8 cellular contexts compared by ENCODE assay signal in the genomic region with DNA sequence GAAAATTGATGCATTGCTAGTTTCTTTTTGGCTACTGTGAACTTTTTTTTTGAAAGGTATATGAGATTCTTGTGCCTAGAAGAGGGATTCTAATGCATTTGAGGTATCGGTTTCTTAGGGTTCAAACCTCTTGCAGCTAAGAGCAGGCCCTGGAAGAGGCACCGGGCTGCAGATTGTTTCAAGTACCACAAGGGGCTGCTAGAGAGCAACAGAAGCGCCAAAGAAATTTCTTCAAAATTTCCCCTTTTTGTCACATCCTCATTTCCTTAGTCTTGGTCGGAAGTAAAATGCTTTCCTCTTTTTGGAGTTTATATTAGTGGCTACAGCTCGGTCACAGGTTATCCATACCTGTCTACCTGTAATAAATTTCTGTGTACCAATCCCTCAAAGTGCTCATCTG.
DNase-seq lines count a peak whose midpoint lies in the region; ATAC-seq and TF ChIP-seq lines count a peak whose summit lies in the region.

No MANE protein-coding gene starts in this region.

- 32 to 38% (median 33%) methylated on average over 5 of the region's 5 CpGs for WGBS in psoas muscle, 3 donors
- WGBS in lower leg skin, 2 donors, result 36 to 53% methylated on average over 5 of the region's 5 CpGs

- TF ChIP-seq CTCF in fibroblast of lung (conservative IDR thresholded peaks at IDR 0.05 in 1 of 2, IDR thresholded peaks at IDR 0.05 in 1 of 2; ENCODE audit: low read depth in 1 of 2, low read length in 2 of 2) (peak; percentile 88 to 98), psoas muscle (IDR thresholded peaks at IDR 0.05) (peak; percentile 59), lower leg skin (IDR thresholded peaks at IDR 0.05) (no peak)

- no peak overlapping the region for H2AFZ ChIP-seq in fibroblast of lung (ENCODE audit: low read length)

- CTCF ChIA-PET in activated CD4-positive, alpha-beta memory T cell treated with anti-CD3 and anti-CD28 coated beads for 36 hours (lab: Charles Lee), result interaction anchor here (0.7 to 1.9 kb wide), 9 partner anchors 10 to 646 kb away, joined by 3 to 12 read pairs (median 3); no protein-coding TSS in a partner anchor
- CTCF ChIA-PET in activated CD4-positive, alpha-beta memory T cell treated with anti-CD3 and anti-CD28 coated beads, Interleukin-2, amount 10 ng/mL, durations not matched to agents 7 days and 5 days (lab: Charles Lee), result interaction anchor here (0.8 to 2.4 kb wide), 6 partner anchors 10 to 122 kb away, joined by 3 to 14 read pairs (median 4); no protein-coding TSS in a partner anchor

- H3K4me3 ChIP-seq in SJCRH30, result no peak overlapping the region
- no peak overlapping the region for H3K4me3 ChIP-seq in fibroblast of lung (replicated peaks in 1 of 4; ENCODE audit: control extremely low read depth in 1 of 4, insufficient read depth in 1 of 4, low read depth in 3 of 4, low read length in 4 of 4)
- no peak overlapping the region for H3K4me3 ChIP-seq in psoas muscle
- no peak overlapping the region for H3K4me3 ChIP-seq in lower leg skin (ENCODE audit: low read depth, poor library complexity, severe bottlenecking)

- no peaks in the 10 kb centered on the region for H3K9me3 Mint-ChIP-seq in activated CD4-positive, alpha-beta memory T cell treated with anti-CD3 and anti-CD28 coated beads for 36 hours
- peaks cover 6% of the 10 kb centered on the region for H3K9me3 Mint-ChIP-seq in activated CD4-positive, alpha-beta memory T cell treated with anti-CD3 and anti-CD28 coated beads, Interleukin-2, amount 10 ng/mL, durations not matched to agents 7 days and 5 days

- no peak overlapping the region for H3K27ac Mint-ChIP-seq in activated CD4-positive, alpha-beta memory T cell treated with anti-CD3 and anti-CD28 coated beads for 36 hours
- H3K27ac Mint-ChIP-seq in activated CD4-positive, alpha-beta memory T cell treated with anti-CD3 and anti-CD28 coated beads, Interleukin-2, amount 10 ng/mL, durations not matched to agents 7 days and 5 days, result no peak overlapping the region

- H3K9me3 ChIP-seq in SJCRH30 (replicated peaks) (no peaks in the 10 kb centered on the region), fibroblast of lung (ENCODE audit: control insufficient read depth, insufficient read depth, low read depth, low read length) (no peaks in the 10 kb centered on the region), psoas muscle (no peaks in the 10 kb centered on the region)

- ATAC-seq in HG02798 (IDR thresholded peaks at IDR 0.05; ENCODE audit: poor library complexity, unreplicated experiment) (peak; percentile 29), psoas muscle (no peak)

- POLR2A ChIA-PET in activated CD4-positive, alpha-beta memory T cell treated with anti-CD3 and anti-CD28 coated beads for 36 hours (lab: Charles Lee), result no interaction called here
- POLR2A ChIA-PET in activated CD4-positive, alpha-beta memory T cell treated with anti-CD3 and anti-CD28 coated beads, Interleukin-2, amount 10 ng/mL, durations not matched to agents 7 days and 5 days (lab: Charles Lee), result no interaction called here

- H3K27me3 Mint-ChIP-seq in activated CD4-positive, alpha-beta memory T cell treated with anti-CD3 and anti-CD28 coated beads for 36 hours, result peaks cover 6% of the 10 kb centered on the region
- no peaks in the 10 kb centered on the region for H3K27me3 Mint-ChIP-seq in activated CD4-positive, alpha-beta memory T cell treated with anti-CD3 and anti-CD28 coated beads, Interleukin-2, amount 10 ng/mL, durations not matched to agents 7 days and 5 days

- peak; percentile 29 for DNase-seq in activated CD4-positive, alpha-beta memory T cell treated with anti-CD3 and anti-CD28 coated beads for 36 hours
- no peak for DNase-seq in activated CD4-positive, alpha-beta memory T cell treated with anti-CD3 and anti-CD28 coated beads, Interleukin-2, amount 10 ng/mL, durations not matched to agents 7 days and 5 days
- DNase-seq in SJCRH30 (peak; percentile 18 to 65), fibroblast of lung (ENCODE audit: low read depth in 2 of 2) (peak; percentile 44 to 64), psoas muscle (no peak), NCI-H2081 (lab: John Stamatoyannopoulos, UW) (no peak), lower leg skin (ENCODE audit: low spot score in 2 of 2) (no peak)

- H3K27ac ChIP-seq in SJCRH30, result no peak overlapping the region
- no peak overlapping the region for H3K27ac ChIP-seq in fibroblast of lung (ENCODE audit: insufficient read depth, low read length)
- no peak overlapping the region for H3K27ac ChIP-seq in psoas muscle

- H3K9ac ChIP-seq in fibroblast of lung (ENCODE audit: insufficient read depth, low read length), result no peak overlapping the region

- H3K27me3 ChIP-seq in SJCRH30, result peaks cover 10% of the 10 kb centered on the region; the same call in 1 of the 2 replicates
- no peaks in the 10 kb centered on the region for H3K27me3 ChIP-seq in fibroblast of lung (ENCODE audit: control insufficient read depth, insufficient read depth, low read length)
- H3K27me3 ChIP-seq in psoas muscle (ENCODE audit: insufficient read depth in 3 of 3, low read length in 2 of 3), result no peaks in the 10 kb centered on the region

- H3K4me3 Mint-ChIP-seq in activated CD4-positive, alpha-beta memory T cell treated with anti-CD3 and anti-CD28 coated beads for 36 hours, result no peak overlapping the region
- H3K4me3 Mint-ChIP-seq in activated CD4-positive, alpha-beta memory T cell treated with anti-CD3 and anti-CD28 coated beads, Interleukin-2, amount 10 ng/mL, durations not matched to agents 7 days and 5 days, result no peak overlapping the region

- H3K4me1 ChIP-seq in SJCRH30 (no peaks in the 10 kb centered on the region), fibroblast of lung (ENCODE audit: control insufficient read depth, extremely low read depth, insufficient read depth, low read length) (no peaks in the 10 kb centered on the region), psoas muscle (no peaks in the 10 kb centered on the region)

- intact Hi-C loops in activated CD4-positive, alpha-beta memory T cell treated with anti-CD3 and anti-CD28 coated beads for 36 hours (cut with micrococcal nuclease), result loop anchor here (10.0 kb wide), 1 partner anchor 626 kb away; no protein-coding TSS in a partner anchor
- intact Hi-C loops in psoas muscle (cut with DNase I) (no loop called here), lower leg skin (cut with DNase I; ENCODE audit: low total_unique reads) (loop anchor here (10.0 kb wide), 1 partner anchor 646 kb away; no protein-coding TSS in a partner anchor)

- H3K79me2 ChIP-seq in fibroblast of lung (ENCODE audit: control insufficient read depth, insufficient read depth, low read length), result no peaks in the 10 kb centered on the region

- no peak for TF ChIP-seq POLR2A in lower leg skin (IDR thresholded peaks at IDR 0.05)

- no peaks in the 10 kb centered on the region for H3K36me3 Mint-ChIP-seq in activated CD4-positive, alpha-beta memory T cell treated with anti-CD3 and anti-CD28 coated beads for 36 hours
- H3K36me3 Mint-ChIP-seq in activated CD4-positive, alpha-beta memory T cell treated with anti-CD3 and anti-CD28 coated beads, Interleukin-2, amount 10 ng/mL, durations not matched to agents 7 days and 5 days (ENCODE audit: low read depth), result peaks cover 13% of the 10 kb centered on the region

- peaks cover 11% of the 10 kb centered on the region for H3K4me1 Mint-ChIP-seq in activated CD4-positive, alpha-beta memory T cell treated with anti-CD3 and anti-CD28 coated beads for 36 hours (ENCODE audit: low read depth)
- H3K4me1 Mint-ChIP-seq in activated CD4-positive, alpha-beta memory T cell treated with anti-CD3 and anti-CD28 coated beads, Interleukin-2, amount 10 ng/mL, durations not matched to agents 7 days and 5 days, result peaks cover 37% of the 10 kb centered on the region

- H3K36me3 ChIP-seq in SJCRH30 (no peaks in the 10 kb centered on the region), fibroblast of lung (ENCODE audit: control insufficient read depth, insufficient read depth, low read length) (no peaks in the 10 kb centered on the region), psoas muscle (ENCODE audit: insufficient read depth in 1 of 2, low read depth in 1 of 2) (no peaks in the 10 kb centered on the region)

- no peak overlapping the region for H3K4me2 ChIP-seq in fibroblast of lung (ENCODE audit: extremely low read depth, insufficient read depth, low read length)

- H4K20me1 ChIP-seq in fibroblast of lung (ENCODE audit: control insufficient read depth, extremely low read depth, insufficient read depth, low read length), result no peaks in the 10 kb centered on the region

Comparison
In these comparisons a context has a peak if more than half of its experiments do, and no peak if none do; other contexts are left out.
1. DNase-seq: peak in activated CD4-positive, alpha-beta memory T cell treated with anti-CD3 and anti-CD28 coated beads for 36 hours (single experiment), SJCRH30 (2 of 2) and fibroblast of lung (2 of 2); none in activated CD4-positive, alpha-beta memory T cell treated with anti-CD3 and anti-CD28 coated beads, Interleukin-2, amount 10 ng/mL, durations not matched to agents 7 days and 5 days (single experiment), psoas muscle (0 of 2), NCI-H2081 (0 of 2) and lower leg skin (0 of 2).
2. CTCF ChIP-seq: peak in fibroblast of lung (2 of 2) and psoas muscle (single experiment); none in lower leg skin (0 of 3).
3. intact Hi-C loops: an anchor here in activated CD4-positive, alpha-beta memory T cell treated with anti-CD3 and anti-CD28 coated beads for 36 hours (10.0 kb wide) and lower leg skin (10.0 kb wide); none called in psoas muscle.